ENCODE assay signal across 15 cellular contexts in the genomic region with DNA sequence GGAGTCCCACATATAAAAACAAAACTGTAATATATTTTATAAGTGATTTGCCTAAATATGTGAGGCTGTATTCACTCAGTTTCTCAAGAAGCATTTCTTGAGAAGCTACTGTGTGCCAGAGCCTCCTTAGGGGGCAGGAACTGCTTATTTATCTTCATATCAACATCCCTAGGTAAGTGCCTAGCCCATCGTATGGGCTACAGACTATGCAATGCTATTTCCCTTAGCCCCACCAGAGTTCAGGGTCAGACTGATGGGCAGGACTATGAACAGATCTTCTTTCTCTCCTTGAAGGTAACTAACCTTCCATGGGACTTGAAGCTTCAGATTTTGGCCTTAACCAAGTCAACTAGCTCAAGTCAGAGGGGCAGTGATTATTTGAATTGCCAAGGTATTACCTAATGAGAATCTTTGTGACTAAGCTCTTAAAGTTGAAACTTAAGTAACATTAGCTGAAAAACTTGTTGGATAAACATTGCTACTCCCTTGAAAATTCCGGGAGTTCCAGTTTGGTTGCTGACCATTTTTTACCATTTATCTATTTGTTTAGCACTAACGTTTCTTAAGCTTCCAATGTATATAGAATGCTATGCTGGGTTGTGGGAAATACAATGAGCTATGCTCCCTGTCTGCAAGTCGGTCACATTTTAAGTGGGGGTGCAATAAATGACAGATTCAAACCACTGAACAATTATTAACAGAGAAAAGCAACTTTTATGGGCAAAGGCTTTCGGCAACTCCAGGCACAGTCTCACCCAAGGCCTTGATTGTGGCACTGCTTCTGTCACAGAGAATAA.
DNase-seq lines count a peak whose midpoint lies in the region; ATAC-seq and TF ChIP-seq lines count a peak whose summit lies in the region.
"Had no signal": no experiment of that assay in that cellular context is flagged by ENCODE, and none has a peak within 500 bp of the region (broad histone marks: within the 10 kb centered on the region; RNA-seq: fewer than 3 reads in every experiment).

No MANE protein-coding gene starts in this region.

- H3K4me2 ChIP-seq in PC-9 (peak overlapping the region; percentile 67), fibroblast of lung (ENCODE audit: extremely low read depth, insufficient read depth, low read length) (no peak overlapping the region)

- H4K20me1 ChIP-seq in PC-9 (ENCODE audit: insufficient read depth) (no peaks in the 10 kb centered on the region), fibroblast of lung (ENCODE audit: control insufficient read depth, extremely low read depth, insufficient read depth, low read length) (no peaks in the 10 kb centered on the region)

- H3K9ac ChIP-seq in fibroblast of lung (ENCODE audit: insufficient read depth, low read length), result no peak overlapping the region

- H3K4me3 ChIP-seq in PC-9 (peak overlapping the region; percentile 2; the same call in 1 of the 2 replicates), fibroblast of lung (replicated peaks in 1 of 4; ENCODE audit: control extremely low read depth in 1 of 4, insufficient read depth in 1 of 4, low read depth in 3 of 4, low read length in 4 of 4) (no peak overlapping the region)
- H3K4me3 ChIP-seq: upper lobe of left lung had no signal

- no peaks in the 10 kb centered on the region for H3K9me2 ChIP-seq in PC-9 (ENCODE audit: insufficient read depth)

- H3K36me3 ChIP-seq in PC-9 (ENCODE audit: low read depth), result no peaks in the 10 kb centered on the region
- no peaks in the 10 kb centered on the region for H3K36me3 ChIP-seq in fibroblast of lung (ENCODE audit: control insufficient read depth, insufficient read depth, low read length)
- H3K36me3 ChIP-seq: upper lobe of left lung had no signal

- H3K4me3 Mint-ChIP-seq in stimulated activated naive CD8-positive, alpha-beta T cell treated with anti-CD3 and anti-CD28 coated beads, Interleukin-15, amount 100 ng/mL, for 72 hours, result no peak overlapping the region
- H3K4me3 Mint-ChIP-seq: CD14-positive monocyte had no signal

- no peaks in the 10 kb centered on the region for H3K27me3 ChIP-seq in PC-9 (ENCODE audit: insufficient read depth, low read depth)
- H3K27me3 ChIP-seq in fibroblast of lung (ENCODE audit: control insufficient read depth, insufficient read depth, low read length), result no peaks in the 10 kb centered on the region
- H3K27me3 ChIP-seq: upper lobe of left lung had no signal

- POLR2A ChIA-PET in PC-9 (lab: Charles Lee; ENCODE audit: unreplicated experiment), result interaction anchor here (0.5 kb wide), 1 partner anchor 403 kb away, joined by 3 read pairs; the partner anchor contains the start of gene DPH5

- intact Hi-C loops in PC-9 (cut with micrococcal nuclease; ENCODE audit: unreplicated experiment), result loop anchor here (2.0 kb wide), 1 partner anchor 92 kb away; no protein-coding TSS in a partner anchor

- no peaks in the 10 kb centered on the region for H3K27me3 Mint-ChIP-seq in stimulated activated naive CD8-positive, alpha-beta T cell treated with anti-CD3 and anti-CD28 coated beads, Interleukin-15, amount 100 ng/mL, for 72 hours

- no peaks in the 10 kb centered on the region for H3K9me3 Mint-ChIP-seq in stimulated activated naive CD8-positive, alpha-beta T cell treated with anti-CD3 and anti-CD28 coated beads, Interleukin-15, amount 100 ng/mL, for 72 hours
- H3K9me3 Mint-ChIP-seq: activated T-helper 2 cell treated with anti-CD3 and anti-CD28 coated beads, Interferon-gamma antibody, Interleukin-2, Interleukin-4, amounts not matched to agents 10 μg/mL and 5 μg/mL and 100 μg/mL, durations not matched to agents 14 hours and 24 hours and 36 hours; CD14-positive monocyte had no signal

- H3K4me1 ChIP-seq in PC-9 (replicated peaks; ENCODE audit: insufficient read depth) (peaks cover 64% of the 10 kb centered on the region), fibroblast of lung (ENCODE audit: control insufficient read depth, extremely low read depth, insufficient read depth, low read length) (peaks cover 19% of the 10 kb centered on the region)

- peaks cover 12% of the 10 kb centered on the region for H3K4me1 Mint-ChIP-seq in stimulated activated naive CD8-positive, alpha-beta T cell treated with anti-CD3 and anti-CD28 coated beads, Interleukin-15, amount 100 ng/mL, for 72 hours

- TF ChIP-seq CTCF in PC-9 (conservative IDR thresholded peaks at IDR 0.05) (no peak), fibroblast of lung (conservative IDR thresholded peaks at IDR 0.05 in 1 of 2, IDR thresholded peaks at IDR 0.05 in 1 of 2; ENCODE audit: low read depth in 1 of 2, low read length in 2 of 2) (no peak), omental fat pad (IDR thresholded peaks at IDR 0.05) (no peak)

- peak overlapping the region; percentile 96 for H3K27ac ChIP-seq in PC-9
- peak overlapping the region; percentile 53 for H3K27ac ChIP-seq in fibroblast of lung (ENCODE audit: insufficient read depth, low read length)
- no peak overlapping the region for H3K27ac ChIP-seq in substantia nigra (ENCODE audit: low read depth, low read length, poor library complexity, severe bottlenecking)
- H3K27ac ChIP-seq: upper lobe of left lung had no signal

- H3K27ac Mint-ChIP-seq in stimulated activated naive CD8-positive, alpha-beta T cell treated with anti-CD3 and anti-CD28 coated beads, Interleukin-15, amount 100 ng/mL, for 72 hours, result no peak overlapping the region
- H3K27ac Mint-ChIP-seq: activated T-helper 2 cell treated with anti-CD3 and anti-CD28 coated beads, Interferon-gamma antibody, Interleukin-2, Interleukin-4, amounts not matched to agents 10 μg/mL and 5 μg/mL and 100 μg/mL, durations not matched to agents 14 hours and 24 hours and 36 hours; CD14-positive monocyte had no signal

- H3K79me2 ChIP-seq in PC-9 (ENCODE audit: low read depth), result no peaks in the 10 kb centered on the region
- H3K79me2 ChIP-seq in fibroblast of lung (ENCODE audit: control insufficient read depth, insufficient read depth, low read length), result no peaks in the 10 kb centered on the region

- no TSS peak for BruUV-seq in PC-9 (replicated peaks; lab: Mats Ljungman, UMichigan)

- peaks cover 36% of the 10 kb centered on the region for H3F3A ChIP-seq in PC-9 (ENCODE audit: insufficient read depth, low read depth)

- H3K9me3 ChIP-seq in PC-9 (ENCODE audit: insufficient read depth, low read depth) (peaks cover 4% of the 10 kb centered on the region; the same call in 1 of the 2 replicates), fibroblast of lung (ENCODE audit: control insufficient read depth, insufficient read depth, low read depth, low read length) (no peaks in the 10 kb centered on the region)
- H3K9me3 ChIP-seq: upper lobe of left lung had no signal

- DNase-seq in AG20443 (ENCODE audit: low spot score), result peak; percentile 34
- DNase-seq in PC-9, result peak in 1 of 2 experiments; percentile 99
- peak; percentile 72 to 94 for DNase-seq in fibroblast of lung (ENCODE audit: low read depth in 2 of 2)
- no peak for DNase-seq in omental fat pad (ENCODE audit: low spot score)
- DNase-seq in stimulated activated CD8-positive, alpha-beta memory T cell treated with anti-CD3 and anti-CD28 coated beads, Interleukin-4, amount 100 ng/mL, for 48 hours, result no peak
- no peak for DNase-seq in NCI-H2171 treated with DMSO at 0.1 percent for 48 hours (lab: John Stamatoyannopoulos, UW)
- DNase-seq in stimulated activated naive CD8-positive, alpha-beta T cell treated with anti-CD3 and anti-CD28 coated beads, Interleukin-15, amount 100 ng/mL, for 72 hours, result no peak
- no peak for DNase-seq in substantia nigra (lab: John Stamatoyannopoulos, UW)
- DNase-seq: KBM-7, NCI-H1436 treated with DMSO at 0.1 percent for 48 hours, posterior cingulate gyrus, T1000, upper lobe of left lung had no signal

- peak; percentile 21 for ATAC-seq in omental fat pad (ENCODE audit: low FRiP score)
- ATAC-seq in stimulated activated naive CD8-positive, alpha-beta T cell treated with anti-CD3 and anti-CD28 coated beads, Interleukin-15, amount 100 ng/mL, for 72 hours, result no peak

- CTCF ChIA-PET in PC-9 (lab: Charles Lee), result no interaction called here

- H2AFZ ChIP-seq in PC-9, result peak overlapping the region; percentile 34; the same call in 1 of the 2 replicates
- H2AFZ ChIP-seq in fibroblast of lung (ENCODE audit: low read length), result no peak overlapping the region

Comparison
In these comparisons a context has a peak if more than half of its experiments do, and no peak if none do; other contexts are left out.
1. DNase-seq: peak in AG20443 (single experiment) and fibroblast of lung (2 of 2); none in omental fat pad (single experiment), stimulated activated CD8-positive, alpha-beta memory T cell treated with anti-CD3 and anti-CD28 coated beads, Interleukin-4, amount 100 ng/mL, for 48 hours (single experiment), NCI-H2171 treated with DMSO at 0.1 percent for 48 hours (single experiment), stimulated activated naive CD8-positive, alpha-beta T cell treated with anti-CD3 and anti-CD28 coated beads, Interleukin-15, amount 100 ng/mL, for 72 hours (0 of 2) and substantia nigra (0 of 49).